In genomic region chr16:4094138-4094773, GRCh38 we compare ENCODE assay signal across 1 cellular context.
TF ChIP-seq lines count a peak whose summit lies in the region.

No MANE protein-coding gene starts in this region.

TF ChIP-seq in HepG2, 621 proteins besides CTCF, POLR2A, EP300 and RAD21 (continued from another document and continues in another):
- TF ChIP-seq, protein P1, sequence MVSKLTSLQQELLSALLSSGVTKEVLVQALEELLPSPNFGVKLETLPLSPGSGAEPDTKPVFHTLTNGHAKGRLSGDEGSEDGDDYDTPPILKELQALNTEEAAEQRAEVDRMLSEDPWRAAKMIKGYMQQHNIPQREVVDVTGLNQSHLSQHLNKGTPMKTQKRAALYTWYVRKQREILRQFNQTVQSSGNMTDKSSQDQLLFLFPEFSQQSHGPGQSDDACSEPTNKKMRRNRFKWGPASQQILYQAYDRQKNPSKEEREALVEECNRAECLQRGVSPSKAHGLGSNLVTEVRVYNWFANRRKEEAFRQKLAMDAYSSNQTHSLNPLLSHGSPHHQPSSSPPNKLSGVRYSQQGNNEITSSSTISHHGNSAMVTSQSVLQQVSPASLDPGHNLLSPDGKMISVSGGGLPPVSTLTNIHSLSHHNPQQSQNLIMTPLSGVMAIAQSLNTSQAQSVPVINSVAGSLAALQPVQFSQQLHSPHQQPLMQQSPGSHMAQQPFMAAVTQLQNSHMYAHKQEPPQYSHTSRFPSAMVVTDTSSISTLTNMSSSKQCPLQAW (CRISPR knock-in tag; IDR thresholded peaks at IDR 0.05) = peak; percentile 67; the same call in 1 of the 2 replicates
- TF ChIP-seq ZNF317 (CRISPR knock-in tag; IDR thresholded peaks at IDR 0.05) (peak; percentile 68), MXD4 (CRISPR knock-in tag; IDR thresholded peaks at IDR 0.05) (peak; percentile 67; the same call in 1 of the 2 replicates), ETV5 (CRISPR knock-in tag; IDR thresholded peaks at IDR 0.05; ENCODE audit: borderline replicate concordance) (peak; percentile 43; the same call in 1 of the 2 replicates), ZNF501 (CRISPR knock-in tag; IDR thresholded peaks at IDR 0.05) (no peak), POLR2AphosphoS5 (IDR thresholded peaks at IDR 0.05; ENCODE audit: low read depth, low read length) (no peak), HDAC1 (CRISPR knock-in tag; IDR thresholded peaks at IDR 0.05) (peak; percentile 70), ZBTB42 (CRISPR knock-in tag; IDR thresholded peaks at IDR 0.05) (no peak), MAZ (IDR thresholded peaks at IDR 0.05; ENCODE audit: borderline replicate concordance, low read depth, low read length) (no peak), MAZ (CRISPR knock-in tag; IDR thresholded peaks at IDR 0.05; ENCODE audit: low read depth) (no peak), BATF2 (CRISPR knock-in tag; IDR thresholded peaks at IDR 0.05) (no peak), PITX1 (CRISPR knock-in tag; IDR thresholded peaks at IDR 0.05) (peak; percentile 69; the same call in 1 of the 2 replicates), TBP (CRISPR knock-in tag; IDR thresholded peaks at IDR 0.05) (no peak), ZNF224 (CRISPR knock-in tag; IDR thresholded peaks at IDR 0.05) (no peak), SOX5 (CRISPR knock-in tag; IDR thresholded peaks at IDR 0.05; ENCODE audit: borderline replicate concordance) (peak; percentile 90), PHF21A (CRISPR knock-in tag; IDR thresholded peaks at IDR 0.05) (peak; percentile 98), ZNF333 (CRISPR knock-in tag; IDR thresholded peaks at IDR 0.05; ENCODE audit: borderline replicate concordance) (no peak), ZNF121 (CRISPR knock-in tag; IDR thresholded peaks at IDR 0.05) (peak; percentile 57; the same call in 1 of the 2 replicates), TBX2 (CRISPR knock-in tag; IDR thresholded peaks at IDR 0.05; ENCODE audit: borderline replicate concordance) (peak; percentile 93), SPEN (CRISPR knock-in tag; IDR thresholded peaks at IDR 0.05; ENCODE audit: low read depth) (peak; percentile 76; the same call in 1 of the 2 replicates), JUND (CRISPR knock-in tag; IDR thresholded peaks at IDR 0.05) (no peak), SNAPC2 (CRISPR knock-in tag; IDR thresholded peaks at IDR 0.05) (no peak), GFI1 (CRISPR knock-in tag; IDR thresholded peaks at IDR 0.05; ENCODE audit: borderline replicate concordance) (peak; percentile 99), CEBPG (CRISPR knock-in tag; IDR thresholded peaks at IDR 0.05) (peak; percentile 94), CBX2 (IDR thresholded peaks at IDR 0.05; ENCODE audit: low read depth, low read length) (no peak), CBX2 (CRISPR knock-in tag; IDR thresholded peaks at IDR 0.05; ENCODE audit: low read depth) (no peak)
- TF ChIP-seq, protein P2, sequence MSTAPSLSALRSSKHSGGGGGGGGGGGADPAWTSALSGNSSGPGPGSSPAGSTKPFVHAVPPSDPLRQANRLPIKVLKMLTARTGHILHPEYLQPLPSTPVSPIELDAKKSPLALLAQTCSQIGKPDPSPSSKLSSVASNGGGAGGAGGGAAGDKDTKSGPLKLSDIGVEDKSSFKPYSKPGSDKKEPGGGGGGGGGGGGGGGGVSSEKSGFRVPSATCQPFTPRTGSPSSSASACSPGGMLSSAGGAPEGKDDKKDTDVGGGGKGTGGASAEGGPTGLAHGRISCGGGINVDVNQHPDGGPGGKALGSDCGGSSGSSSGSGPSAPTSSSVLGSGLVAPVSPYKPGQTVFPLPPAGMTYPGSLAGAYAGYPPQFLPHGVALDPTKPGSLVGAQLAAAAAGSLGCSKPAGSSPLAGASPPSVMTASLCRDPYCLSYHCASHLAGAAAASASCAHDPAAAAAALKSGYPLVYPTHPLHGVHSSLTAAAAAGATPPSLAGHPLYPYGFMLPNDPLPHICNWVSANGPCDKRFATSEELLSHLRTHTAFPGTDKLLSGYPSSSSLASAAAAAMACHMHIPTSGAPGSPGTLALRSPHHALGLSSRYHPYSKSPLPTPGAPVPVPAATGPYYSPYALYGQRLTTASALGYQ (CRISPR knock-in tag; IDR thresholded peaks at IDR 0.05) = 0 out of 2 replicates have a peak, but pooled peaks have one; percentile 42
- TF ChIP-seq, protein P3, sequence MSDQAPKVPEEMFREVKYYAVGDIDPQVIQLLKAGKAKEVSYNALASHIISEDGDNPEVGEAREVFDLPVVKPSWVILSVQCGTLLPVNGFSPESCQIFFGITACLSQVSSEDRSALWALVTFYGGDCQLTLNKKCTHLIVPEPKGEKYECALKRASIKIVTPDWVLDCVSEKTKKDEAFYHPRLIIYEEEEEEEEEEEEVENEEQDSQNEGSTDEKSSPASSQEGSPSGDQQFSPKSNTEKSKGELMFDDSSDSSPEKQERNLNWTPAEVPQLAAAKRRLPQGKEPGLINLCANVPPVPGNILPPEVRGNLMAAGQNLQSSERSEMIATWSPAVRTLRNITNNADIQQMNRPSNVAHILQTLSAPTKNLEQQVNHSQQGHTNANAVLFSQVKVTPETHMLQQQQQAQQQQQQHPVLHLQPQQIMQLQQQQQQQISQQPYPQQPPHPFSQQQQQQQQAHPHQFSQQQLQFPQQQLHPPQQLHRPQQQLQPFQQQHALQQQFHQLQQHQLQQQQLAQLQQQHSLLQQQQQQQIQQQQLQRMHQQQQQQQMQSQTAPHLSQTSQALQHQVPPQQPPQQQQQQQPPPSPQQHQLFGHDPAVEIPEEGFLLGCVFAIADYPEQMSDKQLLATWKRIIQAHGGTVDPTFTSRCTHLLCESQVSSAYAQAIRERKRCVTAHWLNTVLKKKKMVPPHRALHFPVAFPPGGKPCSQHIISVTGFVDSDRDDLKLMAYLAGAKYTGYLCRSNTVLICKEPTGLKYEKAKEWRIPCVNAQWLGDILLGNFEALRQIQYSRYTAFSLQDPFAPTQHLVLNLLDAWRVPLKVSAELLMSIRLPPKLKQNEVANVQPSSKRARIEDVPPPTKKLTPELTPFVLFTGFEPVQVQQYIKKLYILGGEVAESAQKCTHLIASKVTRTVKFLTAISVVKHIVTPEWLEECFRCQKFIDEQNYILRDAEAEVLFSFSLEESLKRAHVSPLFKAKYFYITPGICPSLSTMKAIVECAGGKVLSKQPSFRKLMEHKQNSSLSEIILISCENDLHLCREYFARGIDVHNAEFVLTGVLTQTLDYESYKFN (CRISPR knock-in tag; conservative IDR thresholded peaks at IDR 0.05) = peak; percentile 62
- TF ChIP-seq, protein P4, sequence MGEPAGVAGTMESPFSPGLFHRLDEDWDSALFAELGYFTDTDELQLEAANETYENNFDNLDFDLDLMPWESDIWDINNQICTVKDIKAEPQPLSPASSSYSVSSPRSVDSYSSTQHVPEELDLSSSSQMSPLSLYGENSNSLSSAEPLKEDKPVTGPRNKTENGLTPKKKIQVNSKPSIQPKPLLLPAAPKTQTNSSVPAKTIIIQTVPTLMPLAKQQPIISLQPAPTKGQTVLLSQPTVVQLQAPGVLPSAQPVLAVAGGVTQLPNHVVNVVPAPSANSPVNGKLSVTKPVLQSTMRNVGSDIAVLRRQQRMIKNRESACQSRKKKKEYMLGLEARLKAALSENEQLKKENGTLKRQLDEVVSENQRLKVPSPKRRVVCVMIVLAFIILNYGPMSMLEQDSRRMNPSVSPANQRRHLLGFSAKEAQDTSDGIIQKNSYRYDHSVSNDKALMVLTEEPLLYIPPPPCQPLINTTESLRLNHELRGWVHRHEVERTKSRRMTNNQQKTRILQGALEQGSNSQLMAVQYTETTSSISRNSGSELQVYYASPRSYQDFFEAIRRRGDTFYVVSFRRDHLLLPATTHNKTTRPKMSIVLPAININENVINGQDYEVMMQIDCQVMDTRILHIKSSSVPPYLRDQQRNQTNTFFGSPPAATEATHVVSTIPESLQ (CRISPR knock-in tag; conservative IDR thresholded peaks at IDR 0.05) = no peak
- TF ChIP-seq, protein P5, sequence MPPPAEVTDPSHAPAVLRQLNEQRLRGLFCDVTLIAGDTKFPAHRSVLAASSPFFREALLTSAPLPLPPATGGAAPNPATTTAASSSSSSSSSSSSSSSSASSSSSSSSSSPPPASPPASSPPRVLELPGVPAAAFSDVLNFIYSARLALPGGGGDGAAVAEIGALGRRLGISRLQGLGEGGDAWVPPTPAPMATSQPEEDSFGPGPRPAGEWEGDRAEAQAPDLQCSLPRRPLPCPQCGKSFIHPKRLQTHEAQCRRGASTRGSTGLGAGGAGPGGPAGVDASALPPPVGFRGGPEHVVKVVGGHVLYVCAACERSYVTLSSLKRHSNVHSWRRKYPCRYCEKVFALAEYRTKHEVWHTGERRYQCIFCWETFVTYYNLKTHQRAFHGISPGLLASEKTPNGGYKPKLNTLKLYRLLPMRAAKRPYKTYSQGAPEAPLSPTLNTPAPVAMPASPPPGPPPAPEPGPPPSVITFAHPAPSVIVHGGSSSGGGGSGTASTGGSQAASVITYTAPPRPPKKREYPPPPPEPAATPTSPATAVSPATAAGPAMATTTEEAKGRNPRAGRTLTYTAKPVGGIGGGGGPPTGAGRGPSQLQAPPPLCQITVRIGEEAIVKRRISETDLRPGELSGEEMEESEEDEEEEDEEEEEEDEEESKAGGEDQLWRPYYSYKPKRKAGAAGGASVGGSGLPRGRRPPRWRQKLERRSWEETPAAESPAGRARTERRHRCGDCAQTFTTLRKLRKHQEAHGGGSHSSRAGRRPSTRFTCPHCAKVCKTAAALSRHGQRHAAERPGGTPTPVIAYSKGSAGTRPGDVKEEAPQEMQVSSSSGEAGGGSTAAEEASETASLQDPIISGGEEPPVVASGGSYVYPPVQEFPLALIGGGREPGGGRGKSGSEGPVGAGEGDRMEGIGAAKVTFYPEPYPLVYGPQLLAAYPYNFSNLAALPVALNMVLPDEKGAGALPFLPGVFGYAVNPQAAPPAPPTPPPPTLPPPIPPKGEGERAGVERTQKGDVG (CRISPR knock-in tag; IDR thresholded peaks at IDR 0.05; ENCODE audit: borderline replicate concordance) = no peak
- TF ChIP-seq, protein P6, sequence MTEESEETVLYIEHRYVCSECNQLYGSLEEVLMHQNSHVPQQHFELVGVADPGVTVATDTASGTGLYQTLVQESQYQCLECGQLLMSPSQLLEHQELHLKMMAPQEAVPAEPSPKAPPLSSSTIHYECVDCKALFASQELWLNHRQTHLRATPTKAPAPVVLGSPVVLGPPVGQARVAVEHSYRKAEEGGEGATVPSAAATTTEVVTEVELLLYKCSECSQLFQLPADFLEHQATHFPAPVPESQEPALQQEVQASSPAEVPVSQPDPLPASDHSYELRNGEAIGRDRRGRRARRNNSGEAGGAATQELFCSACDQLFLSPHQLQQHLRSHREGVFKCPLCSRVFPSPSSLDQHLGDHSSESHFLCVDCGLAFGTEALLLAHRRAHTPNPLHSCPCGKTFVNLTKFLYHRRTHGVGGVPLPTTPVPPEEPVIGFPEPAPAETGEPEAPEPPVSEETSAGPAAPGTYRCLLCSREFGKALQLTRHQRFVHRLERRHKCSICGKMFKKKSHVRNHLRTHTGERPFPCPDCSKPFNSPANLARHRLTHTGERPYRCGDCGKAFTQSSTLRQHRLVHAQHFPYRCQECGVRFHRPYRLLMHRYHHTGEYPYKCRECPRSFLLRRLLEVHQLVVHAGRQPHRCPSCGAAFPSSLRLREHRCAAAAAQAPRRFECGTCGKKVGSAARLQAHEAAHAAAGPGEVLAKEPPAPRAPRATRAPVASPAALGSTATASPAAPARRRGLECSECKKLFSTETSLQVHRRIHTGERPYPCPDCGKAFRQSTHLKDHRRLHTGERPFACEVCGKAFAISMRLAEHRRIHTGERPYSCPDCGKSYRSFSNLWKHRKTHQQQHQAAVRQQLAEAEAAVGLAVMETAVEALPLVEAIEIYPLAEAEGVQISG (CRISPR knock-in tag; IDR thresholded peaks at IDR 0.05) = peak; percentile 33; the same call in 1 of the 2 replicates
- TF ChIP-seq, protein P7, sequence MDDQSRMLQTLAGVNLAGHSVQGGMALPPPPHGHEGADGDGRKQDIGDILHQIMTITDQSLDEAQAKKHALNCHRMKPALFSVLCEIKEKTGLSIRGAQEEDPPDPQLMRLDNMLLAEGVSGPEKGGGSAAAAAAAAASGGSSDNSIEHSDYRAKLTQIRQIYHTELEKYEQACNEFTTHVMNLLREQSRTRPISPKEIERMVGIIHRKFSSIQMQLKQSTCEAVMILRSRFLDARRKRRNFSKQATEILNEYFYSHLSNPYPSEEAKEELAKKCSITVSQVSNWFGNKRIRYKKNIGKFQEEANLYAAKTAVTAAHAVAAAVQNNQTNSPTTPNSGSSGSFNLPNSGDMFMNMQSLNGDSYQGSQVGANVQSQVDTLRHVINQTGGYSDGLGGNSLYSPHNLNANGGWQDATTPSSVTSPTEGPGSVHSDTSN (CRISPR knock-in tag; IDR thresholded peaks at IDR 0.05; ENCODE audit: borderline replicate concordance) = no peak
- TF ChIP-seq, protein P8, sequence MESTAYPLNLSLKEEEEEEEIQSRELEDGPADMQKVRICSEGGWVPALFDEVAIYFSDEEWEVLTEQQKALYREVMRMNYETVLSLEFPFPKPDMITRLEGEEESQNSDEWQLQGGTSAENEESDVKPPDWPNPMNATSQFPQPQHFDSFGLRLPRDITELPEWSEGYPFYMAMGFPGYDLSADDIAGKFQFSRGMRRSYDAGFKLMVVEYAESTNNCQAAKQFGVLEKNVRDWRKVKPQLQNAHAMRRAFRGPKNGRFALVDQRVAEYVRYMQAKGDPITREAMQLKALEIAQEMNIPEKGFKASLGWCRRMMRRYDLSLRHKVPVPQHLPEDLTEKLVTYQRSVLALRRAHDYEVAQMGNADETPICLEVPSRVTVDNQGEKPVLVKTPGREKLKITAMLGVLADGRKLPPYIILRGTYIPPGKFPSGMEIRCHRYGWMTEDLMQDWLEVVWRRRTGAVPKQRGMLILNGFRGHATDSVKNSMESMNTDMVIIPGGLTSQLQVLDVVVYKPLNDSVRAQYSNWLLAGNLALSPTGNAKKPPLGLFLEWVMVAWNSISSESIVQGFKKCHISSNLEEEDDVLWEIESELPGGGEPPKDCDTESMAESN (CRISPR knock-in tag; conservative IDR thresholded peaks at IDR 0.05) = 0 out of 2 replicates have a peak, but pooled peaks have one; percentile 23
- TF ChIP-seq, protein P9, sequence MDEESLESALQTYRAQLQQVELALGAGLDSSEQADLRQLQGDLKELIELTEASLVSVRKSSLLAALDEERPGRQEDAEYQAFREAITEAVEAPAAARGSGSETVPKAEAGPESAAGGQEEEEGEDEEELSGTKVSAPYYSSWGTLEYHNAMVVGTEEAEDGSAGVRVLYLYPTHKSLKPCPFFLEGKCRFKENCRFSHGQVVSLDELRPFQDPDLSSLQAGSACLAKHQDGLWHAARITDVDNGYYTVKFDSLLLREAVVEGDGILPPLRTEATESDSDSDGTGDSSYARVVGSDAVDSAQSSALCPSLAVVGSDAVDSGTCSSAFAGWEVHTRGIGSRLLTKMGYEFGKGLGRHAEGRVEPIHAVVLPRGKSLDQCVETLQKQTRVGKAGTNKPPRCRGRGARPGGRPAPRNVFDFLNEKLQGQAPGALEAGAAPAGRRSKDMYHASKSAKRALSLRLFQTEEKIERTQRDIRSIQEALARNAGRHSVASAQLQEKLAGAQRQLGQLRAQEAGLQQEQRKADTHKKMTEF (CRISPR knock-in tag; IDR thresholded peaks at IDR 0.05) = no peak
